22 cellular contexts compared by ENCODE assay signal in genomic region chr10:57654856-57655255, GRCh38.
"Had no signal": no experiment of that assay in that cellular context is flagged by ENCODE, and none has a peak within 500 bp of the region (broad histone marks: within the 10 kb centered on the region; RNA-seq: fewer than 3 reads in every experiment).

No MANE protein-coding gene starts in this region.

- H3K4me3 ChIP-seq: adrenal gland, ascending aorta, right lobe of liver, skin epidermis had no signal

- DNase-seq: activated CD4-positive, alpha-beta T cell treated with anti-CD3 and anti-CD28 coated beads, Interleukin-2, amount 50 U/mL, for 4 hours; activated CD8-positive, alpha-beta memory T cell treated with anti-CD3 and anti-CD28 coated beads for 24 hours; activated CD8-positive, alpha-beta memory T cell treated with anti-CD3 and anti-CD28 coated beads, Interleukin-2, amount 50 U/mL, for 4 hours; activated T-cell treated with anti-CD3 and anti-CD28 coated beads, Interleukin-2, amount 50 U/mL, for 24 hours; adrenal gland; brain microvascular endothelial cell; caudate nucleus; effector CD4-positive, alpha-beta T cell; foreskin fibroblast; left colon; naive B cell; occipital lobe; right lobe of liver; stimulated activated CD4-positive, alpha-beta T cell treated with anti-CD3 and anti-CD28 coated beads, Interleukin-2, amount 100 ng/mL, for 24 hours; T-helper 9 cell; trophoblast cell had no signal

- H3K9me3 ChIP-seq: adrenal gland, ascending aorta, right lobe of liver had no signal

- ATAC-seq: activated T-helper 17 cell treated with anti-CD3 and anti-CD28 coated beads, Interleukin-2, amount 50 U/mL, for 72 hours; left colon; right lobe of liver; WTC11 had no signal

- H3K4me1 ChIP-seq: adrenal gland, ascending aorta, right lobe of liver had no signal

- H3K27ac ChIP-seq: adrenal gland, ascending aorta, brain microvascular endothelial cell, right lobe of liver, skin epidermis had no signal

- H3K27me3 ChIP-seq: adrenal gland, ascending aorta, brain microvascular endothelial cell, right lobe of liver had no signal

- FAIRE-seq: endometrium, keratinocyte had no signal

- H3K36me3 ChIP-seq: adrenal gland, ascending aorta, brain microvascular endothelial cell, right lobe of liver had no signal
